Comparison of ENCODE assay signal across 9 cellular contexts in the genomic region with DNA sequence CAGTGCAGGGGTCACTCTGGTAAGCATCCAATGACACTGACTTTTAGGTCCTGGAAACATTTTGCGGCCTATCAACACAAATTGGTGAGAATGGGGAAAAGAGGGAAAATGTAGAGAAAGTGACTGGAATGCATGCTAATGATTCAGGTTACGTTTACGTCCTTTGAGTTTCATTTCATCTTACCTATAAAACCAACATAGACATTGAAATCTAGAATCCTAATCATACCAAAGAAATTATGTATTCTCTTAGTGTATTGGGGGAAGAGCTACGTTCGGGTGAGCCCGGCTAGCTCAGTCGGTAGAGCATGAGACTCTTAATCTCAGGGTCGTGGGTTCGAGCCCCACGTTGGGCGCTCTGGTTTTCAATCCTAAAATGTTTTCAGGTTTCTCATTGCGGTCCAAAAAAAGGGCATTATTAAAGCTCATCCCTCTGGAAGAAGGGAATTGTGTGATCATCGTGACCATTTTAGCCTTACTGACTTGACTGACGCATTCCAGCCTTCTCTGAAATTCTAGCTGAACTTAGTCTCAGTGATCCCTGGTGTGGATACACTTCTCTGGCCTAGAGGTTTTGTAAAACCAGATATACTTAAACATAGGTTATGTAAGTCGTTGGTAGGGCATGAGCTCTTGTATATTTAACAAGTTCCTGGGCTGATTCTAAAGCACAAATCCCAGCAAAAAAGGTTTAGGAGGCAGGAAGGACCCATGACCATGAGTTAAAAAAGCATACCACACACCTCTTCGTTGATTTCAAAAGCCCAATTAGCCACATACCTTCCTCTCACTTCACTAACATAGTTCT. TPM values are rescaled to one million over a fixed set of nuclear protein-coding genes. Genes with fewer than 3 reads are reported as not detected.
DNase-seq lines count a peak whose midpoint lies in the region; ATAC-seq and TF ChIP-seq lines count a peak whose summit lies in the region.
"Had no signal": no experiment of that assay in that cellular context is flagged by ENCODE, and none has a peak within 500 bp of the region (broad histone marks: within the 10 kb centered on the region; RNA-seq: fewer than 3 reads in every experiment).

No MANE protein-coding gene starts in this region.

- peaks cover 0 to 3% (median 0%) of the 10 kb centered on the region in 3 donors for H3K36me3 Mint-ChIP-seq in CD8-positive, alpha-beta memory T cell

- no peak overlapping the region for H3K9ac ChIP-seq in mammary epithelial cell (ENCODE audit: insufficient read depth, low read length)

- no peak for TF ChIP-seq POLR2A in upper lobe of left lung (IDR thresholded peaks at IDR 0.05)

- 29% methylated on average over 16 of the region's 16 CpGs for WGBS in mammary epithelial cell (ENCODE audit: low coverage, missing lambda C conversion rate)
- 36 to 43% methylated on average over 16 of the region's 16 CpGs for WGBS in upper lobe of left lung, 2 donors

- no peaks in the 10 kb centered on the region for H3K9me3 ChIP-seq in CD8-positive, alpha-beta memory T cell (ENCODE audit: low read length)
- no peaks in the 10 kb centered on the region for H3K9me3 ChIP-seq in Panc1 (ENCODE audit: control insufficient read depth, insufficient read depth, low read depth, low read length)
- no peaks in the 10 kb centered on the region for H3K9me3 ChIP-seq in mammary epithelial cell (replicated peaks; ENCODE audit: insufficient read depth, low read length)
- no peaks in the 10 kb centered on the region for H3K9me3 ChIP-seq in upper lobe of left lung

- DNase-seq in CD8-positive, alpha-beta memory T cell, result peak in 3 of 5 donors; percentile 38 to 57 (median 41)
- DNase-seq in HFF-Myc (ENCODE audit: extremely low read depth, low read depth), result peak; percentile 98
- peak; percentile 98 for DNase-seq in Panc1 (ENCODE audit: low read depth, low spot score)
- peak; percentile 90 for DNase-seq in mammary epithelial cell
- DNase-seq in myocyte (ENCODE audit: low read depth), result peak; percentile 81
- DNase-seq in NCI-H2196 (lab: John Stamatoyannopoulos, UW; ENCODE audit: unreplicated experiment), result no peak
- DNase-seq in upper lobe of left lung, result no peak

- H3K79me2 ChIP-seq in mammary epithelial cell (ENCODE audit: insufficient read depth, low read length), result no peaks in the 10 kb centered on the region

- CTCF ChIA-PET in CD8-positive, alpha-beta memory T cell (lab: Charles Lee), result interaction anchor here (0.9 to 4.4 kb wide), 3 partner anchors 14 to 234 kb away, joined by 3 to 40 read pairs (median 15); no protein-coding TSS in a partner anchor
- CTCF ChIA-PET in Panc1 (lab: Charles Lee) (interaction anchor here (0.5 to 1.2 kb wide), 5 partner anchors 16 to 352 kb away, joined by 4 to 8 read pairs (median 5); a partner anchor contains a TSS), mammary epithelial cell (lab: Charles Lee; ENCODE audit: low non-redundant PET) (interaction anchor here (0.6 kb wide), 1 partner anchor 39 kb away, joined by 3 read pairs; no protein-coding TSS in a partner anchor)

- no peaks in the 10 kb centered on the region for H4K20me1 ChIP-seq in mammary epithelial cell (ENCODE audit: insufficient read depth, low read length)

- no peaks in the 10 kb centered on the region for H3K27me3 ChIP-seq in CD8-positive, alpha-beta memory T cell (ENCODE audit: insufficient read depth, low read length, poor library complexity, severe bottlenecking)
- no peaks in the 10 kb centered on the region for H3K27me3 ChIP-seq in Panc1 (ENCODE audit: control insufficient read depth, insufficient read depth, low read length)
- no peaks in the 10 kb centered on the region for H3K27me3 ChIP-seq in mammary epithelial cell (ENCODE audit: insufficient read depth, low read length)
- no peaks in the 10 kb centered on the region for H3K27me3 ChIP-seq in upper lobe of left lung

- H3K4me1 Mint-ChIP-seq in CD8-positive, alpha-beta memory T cell, result peaks cover 11 to 17% (median 15%) of the 10 kb centered on the region in 3 donors

- H2AFZ ChIP-seq in mammary epithelial cell (ENCODE audit: low read depth, low read length), result no peak overlapping the region

- H3K36me3 ChIP-seq in CD8-positive, alpha-beta memory T cell (ENCODE audit: insufficient read depth, low read length), result no peaks in the 10 kb centered on the region
- H3K36me3 ChIP-seq in Panc1 (ENCODE audit: control insufficient read depth, insufficient read depth, low read length), result no peaks in the 10 kb centered on the region
- H3K36me3 ChIP-seq in mammary epithelial cell (ENCODE audit: insufficient read depth, low read length), result no peaks in the 10 kb centered on the region
- H3K36me3 ChIP-seq in upper lobe of left lung, result no peaks in the 10 kb centered on the region

- H3K9me3 Mint-ChIP-seq in CD8-positive, alpha-beta memory T cell, result no peaks in the 10 kb centered on the region

- H3K4me2 ChIP-seq in mammary epithelial cell (ENCODE audit: insufficient read depth, low read depth, low read length), result no peak overlapping the region

- ATAC-seq in Panc1, result peak; percentile 86
- no peak for ATAC-seq in GM19467 (IDR thresholded peaks at IDR 0.05; ENCODE audit: unreplicated experiment)
- ATAC-seq in upper lobe of left lung (ENCODE audit: low FRiP score in 2 of 2), result no peak

- dilution Hi-C loops in mammary epithelial cell (cut with HindIII; ENCODE audit: low sequenced_read_pairs), result no loop called here

- H3K4me3 ChIP-seq in CD8-positive, alpha-beta memory T cell (ENCODE audit: low read length), result no peak overlapping the region
- H3K4me3 ChIP-seq in HFF-Myc (replicated peaks; ENCODE audit: low read depth, low read length), result peak overlapping the region; percentile 58
- H3K4me3 ChIP-seq in Panc1 (ENCODE audit: low read depth in 2 of 2, low read length in 2 of 2), result peak overlapping the region; percentile 77 to 96
- no peak overlapping the region for H3K4me3 ChIP-seq in mammary epithelial cell (replicated peaks in 1 of 3; ENCODE audit: insufficient read depth in 1 of 3, low read depth in 2 of 3, low read length in 3 of 3)
- no peak overlapping the region for H3K4me3 ChIP-seq in upper lobe of left lung

- H3K27ac Mint-ChIP-seq in CD8-positive, alpha-beta memory T cell, result peak overlapping the region in 6 of 8 donors; percentile 17 to 46 (median 37)

- no peak for TF ChIP-seq CTCF in HFF-Myc (IDR thresholded peaks at IDR 0.05; ENCODE audit: low read depth, low read length, missing control alignments)
- TF ChIP-seq CTCF in Panc1 (IDR thresholded peaks at IDR 0.05), result no peak
- TF ChIP-seq CTCF in mammary epithelial cell (conservative IDR thresholded peaks at IDR 0.05 in 1 of 2, IDR thresholded peaks at IDR 0.05 in 1 of 2; ENCODE audit: extremely low read depth in 1 of 2, insufficient read depth in 1 of 2, low read depth in 1 of 2, low read length in 2 of 2), result no peak
- no peak for TF ChIP-seq CTCF in upper lobe of left lung (IDR thresholded peaks at IDR 0.05)

- POLR2A ChIA-PET in CD8-positive, alpha-beta memory T cell (lab: Charles Lee), result interaction anchor here (0.9 to 1.0 kb wide), 2 partner anchors 12 to 23 kb away, joined by 4 read pairs; no protein-coding TSS in a partner anchor
- POLR2A ChIA-PET in Panc1 (lab: Charles Lee), result interaction anchor here (0.5 to 0.8 kb wide), 2 partner anchors 11 to 13 kb away, joined by 4 to 8 read pairs; no protein-coding TSS in a partner anchor

- intact Hi-C loops in Panc1 (cut with micrococcal nuclease; ENCODE audit: unreplicated experiment), result no loop called here
- intact Hi-C loops in mammary epithelial cell (cut with micrococcal nuclease), result loop anchor here (1.0 kb wide), 1 partner anchor 12 kb away; no protein-coding TSS in a partner anchor

- in situ Hi-C loops in Panc1 (cut with HindIII; ENCODE audit: low pct_unique_long_range_greater_than_20kb, low sequenced_read_pairs), result no loop called here
- in situ Hi-C loops in mammary epithelial cell (cut with MboI; ENCODE audit: low sequenced_read_pairs in 2 of 2), result loop anchor here in 1 of 2 donors (10.0 kb wide), 1 partner anchor 232 kb away; no protein-coding TSS in a partner anchor

- no peak for TF ChIP-seq EP300 in upper lobe of left lung (IDR thresholded peaks at IDR 0.05)

- H3K27ac ChIP-seq in CD8-positive, alpha-beta memory T cell (ENCODE audit: low read depth, low read length), result no peak overlapping the region
- H3K27ac ChIP-seq in Panc1 (ENCODE audit: low read length), result peak overlapping the region; percentile 58
- no peak overlapping the region for H3K27ac ChIP-seq in mammary epithelial cell (ENCODE audit: insufficient read depth, low read depth, low read length)
- no peak overlapping the region for H3K27ac ChIP-seq in upper lobe of left lung

- H3K27me3 Mint-ChIP-seq in CD8-positive, alpha-beta memory T cell, result peaks cover 0 to 4% of the 10 kb centered on the region in 2 donors

- peak overlapping the region in 3 of 7 donors; percentile 33 to 63 (median 40) for H3K4me3 Mint-ChIP-seq in CD8-positive, alpha-beta memory T cell

- BruUV-seq in Panc1 (replicated peaks; lab: Mats Ljungman, UMichigan) (TSS peak; percentile 100), mammary epithelial cell (replicated peaks; lab: Mats Ljungman, UMichigan) (TSS peak; percentile 95)

- peaks cover 11% of the 10 kb centered on the region for H3K4me1 ChIP-seq in CD8-positive, alpha-beta memory T cell (ENCODE audit: insufficient read depth, low read length)
- H3K4me1 ChIP-seq in Panc1 (ENCODE audit: control insufficient read depth, insufficient read depth, low read length) (peaks cover 19% of the 10 kb centered on the region), mammary epithelial cell (ENCODE audit: insufficient read depth, low read length) (peaks cover 17% of the 10 kb centered on the region), upper lobe of left lung (peaks cover 10 to 17% (median 12%) of the 10 kb centered on the region in 4 donors)

RNA-seq across cellular contexts. Expression of gene HMGN4, which starts 18.3 kb away (rescaled TPM):
- total RNA-seq in CD8-positive, alpha-beta memory T cell, result 10 to 100 TPM; 90.0 to 91.4 TPM
- polyA plus RNA-seq in CD8-positive, alpha-beta memory T cell, result 166 TPM
- 60.5 TPM for total RNA-seq in Panc1 (2021; ENCODE audit: unreplicated experiment)
- 67.7 TPM for polyA plus RNA-seq in Panc1 (2012; ENCODE audit: insufficient read length)
- total RNA-seq in mammary epithelial cell, result 10 to 100 TPM; 74.6 to 81.5 TPM
- polyA plus RNA-seq in mammary epithelial cell, result 50.2 TPM
- polyA minus RNA-seq in mammary epithelial cell, result 38.5 TPM
- total RNA-seq in myocyte, result 57.1 and 57.8 TPM in 2 replicates
- 40.4 TPM for polyA plus RNA-seq in myocyte (2012)
- total RNA-seq in upper lobe of left lung, result 10 to 100 TPM; 35.6 to 76.7 (median 45.5) TPM

RNA-seq across cellular contexts. Expression of gene ABT1, which starts 40.3 kb away (rescaled TPM):
- total RNA-seq in CD8-positive, alpha-beta memory T cell, result 10 to 100 TPM; 34.5 to 36.1 TPM
- polyA plus RNA-seq in CD8-positive, alpha-beta memory T cell, result 39.7 TPM
- 18.0 TPM for total RNA-seq in Panc1 (2021; ENCODE audit: unreplicated experiment)
- polyA plus RNA-seq in Panc1 (2012; ENCODE audit: insufficient read length), result 15.2 TPM
- 10 to 100 TPM; 14.2 to 15.9 TPM for total RNA-seq in mammary epithelial cell
- 18.8 TPM for polyA plus RNA-seq in mammary epithelial cell
- 12.5 TPM for polyA minus RNA-seq in mammary epithelial cell
- total RNA-seq in myocyte, result 9.5 and 13.4 TPM in 2 replicates
- 10.4 TPM for polyA plus RNA-seq in myocyte (2012)
- 10 to 100 TPM in 4 of 6 donors, 1 to 10 TPM in 2; 6.3 to 22.5 (median 15.4) TPM for total RNA-seq in upper lobe of left lung

RNA-seq across cellular contexts. Expression of gene BTN1A1, which starts 56.4 kb away (rescaled TPM):
- under 1 TPM in 1 of 2 experiments, not detected in 1; 0.09 TPM for total RNA-seq in CD8-positive, alpha-beta memory T cell
- polyA plus RNA-seq in CD8-positive, alpha-beta memory T cell, result not detected
- total RNA-seq in Panc1 (2021; ENCODE audit: unreplicated experiment) (0.10 TPM), mammary epithelial cell (not detected), myocyte (not detected in 2 replicates), upper lobe of left lung (not detected)
- polyA plus RNA-seq in Panc1 (2012; ENCODE audit: insufficient read length), result not detected
- not detected for polyA plus RNA-seq in mammary epithelial cell
- not detected for polyA minus RNA-seq in mammary epithelial cell
- polyA plus RNA-seq in myocyte (2012), result 0.03 TPM
- total RNA-seq: pulmonary artery endothelial cell had no signal

Comparison
In these comparisons a context has a peak if more than half of its experiments do, and no peak if none do; other contexts are left out.
1. DNase-seq: peak in CD8-positive, alpha-beta memory T cell (3 of 5), HFF-Myc (single experiment), Panc1 (single experiment), mammary epithelial cell (single experiment) and myocyte (single experiment); none in NCI-H2196 (single experiment) and upper lobe of left lung (0 of 2).
2. H3K4me3 ChIP-seq: peak in HFF-Myc (single experiment) and Panc1 (2 of 2); none in CD8-positive, alpha-beta memory T cell (single experiment), mammary epithelial cell (0 of 3) and upper lobe of left lung (0 of 4).